8 cellular contexts compared by ENCODE assay signal in genomic region chr3:48609088-48610005, GRCh38. TPM values are rescaled to one million over a fixed set of nuclear protein-coding genes. Genes with fewer than 3 reads are reported as not detected.
DNase-seq lines count a peak whose midpoint lies in the region; TF ChIP-seq lines count a peak whose summit lies in the region.

UQCRC1 (minus strand) TSS chr3:48609646; CDS start chr3:48609620, 26 bp downstream.

- H3K9me3 ChIP-seq in SK-N-SH = no peaks in the 10 kb centered on the region

- H3K4me3 ChIP-seq in SK-N-SH (ENCODE audit: low read depth in 2 of 2, low read length in 1 of 2) = peak within 1 kb of the TSS; percentile 77 to 96

- H3K4me2 ChIP-seq in SK-N-SH = peak within 1 kb of the TSS; percentile 98

- peaks cover 47% of the 10 kb centered on the region for H3K79me2 ChIP-seq in SK-N-SH (ENCODE audit: insufficient read depth)

- peaks cover 5 to 7% of the 10 kb centered on the region in 2 experiments; a peak in 3 of 4 replicates for H3K4me1 ChIP-seq in SK-N-SH (ENCODE audit: control insufficient read depth in 1 of 2, insufficient read depth in 2 of 2, low read depth in 1 of 2, low read length in 1 of 2)

- no peak for TF ChIP-seq EP300 in SK-N-SH (IDR thresholded peaks at IDR 0.05; ENCODE audit: borderline replicate concordance in 1 of 2, low read depth in 1 of 2, low read length in 1 of 2)

- H3K36me3 Mint-ChIP-seq in HFFc6 (ENCODE audit: low read depth) = peaks cover 12% of the 10 kb centered on the region
- H3K36me3 Mint-ChIP-seq in activated naive CD4-positive, alpha-beta T cell treated with anti-CD3 and anti-CD28 coated beads, Interleukin-2, amount 50 U/mL, for 24 hours = peaks cover 6% of the 10 kb centered on the region

- peaks cover 19 to 36% of the 10 kb centered on the region in 2 experiments for H3K36me3 ChIP-seq in SK-N-SH (replicated peaks in 1 of 2; ENCODE audit: control insufficient read depth in 1 of 2, insufficient read depth in 2 of 2, low read length in 1 of 2)

- peaks cover 22% of the 10 kb centered on the region for H3K4me1 Mint-ChIP-seq in HFFc6 (ENCODE audit: low read depth)
- H3K4me1 Mint-ChIP-seq in activated naive CD4-positive, alpha-beta T cell treated with anti-CD3 and anti-CD28 coated beads, Interleukin-2, amount 50 U/mL, for 24 hours = peaks cover 16% of the 10 kb centered on the region

- peak within 1 kb of the TSS; percentile 88; the same call in 1 of the 2 replicates for H2AFZ ChIP-seq in SK-N-SH (ENCODE audit: low read depth)

- H3K9me3 Mint-ChIP-seq in HFFc6 = no peaks in the 10 kb centered on the region
- H3K9me3 Mint-ChIP-seq in activated naive CD4-positive, alpha-beta T cell treated with anti-CD3 and anti-CD28 coated beads, Interleukin-2, amount 50 U/mL, for 24 hours = no peaks in the 10 kb centered on the region

- H3K27me3 Mint-ChIP-seq in HFFc6 (ENCODE audit: insufficient read depth) = peaks cover 3% of the 10 kb centered on the region; the same call in 1 of the 2 replicates
- H3K27me3 Mint-ChIP-seq in activated naive CD4-positive, alpha-beta T cell treated with anti-CD3 and anti-CD28 coated beads, Interleukin-2, amount 50 U/mL, for 24 hours = no peaks in the 10 kb centered on the region

- peak within 1 kb of the TSS; percentile 98 for H3K4me3 Mint-ChIP-seq in HFFc6
- peak within 1 kb of the TSS; percentile 99 for H3K4me3 Mint-ChIP-seq in activated naive CD4-positive, alpha-beta T cell treated with anti-CD3 and anti-CD28 coated beads, Interleukin-2, amount 50 U/mL, for 24 hours

- peak; percentile 68 for TF ChIP-seq CTCF in GM10248 (IDR thresholded peaks at IDR 0.05; ENCODE audit: control extremely low read depth, extremely low read depth, low read depth, missing control alignments)
- peak; percentile 80 for TF ChIP-seq CTCF in HFFc6 (IDR thresholded peaks at IDR 0.05)
- TF ChIP-seq CTCF in SK-N-SH (IDR thresholded peaks at IDR 0.05) = peak; percentile 64

- peak; percentile 57 for TF ChIP-seq RAD21 in SK-N-SH (IDR thresholded peaks at IDR 0.05; ENCODE audit: low read length)

- WGBS in SK-N-SH (ENCODE audit: low lambda C conversion rate) = 9% methylated on average over 35 of the region's 86 CpGs

- POLR2A ChIA-PET in GM10248 (lab: Yijun Ruan, JAX) (no interaction called here), SK-N-SH (lab: Yijun Ruan, JAX) (interaction anchor here (0.6 to 1.0 kb wide), 3 partner anchors 20 to 54 kb away, joined by 3 to 4 read pairs (median 3); partner anchors contain the start of gene SLC26A6)

- no peaks in the 10 kb centered on the region for H3K9me2 ChIP-seq in SK-N-SH

- H3F3A ChIP-seq in SK-N-SH (replicated peaks; ENCODE audit: insufficient read depth) = peaks cover 5% of the 10 kb centered on the region

- DNase-seq in GM10248 (ENCODE audit: extremely low spot score) (peak; percentile 99), HFFc6 (peak; percentile 91), NAMALWA (ENCODE audit: low spot score) (peak; percentile 87), SK-N-SH (peak; percentile 98), globus pallidus (ENCODE audit: low spot score) (peak; percentile 90), occipital lobe (lab: John Stamatoyannopoulos, UW) (peak; percentile 83)

- peak within 1 kb of the TSS; percentile 87 for H3K9ac ChIP-seq in SK-N-SH

- peak within 1 kb of the TSS; percentile 51 to 78; a peak in 2 of 4 replicates for H3K27ac ChIP-seq in SK-N-SH (ENCODE audit: low read depth in 2 of 2, low read length in 1 of 2)
- peak within 1 kb of the TSS; percentile 78 for H3K27ac ChIP-seq in temporal lobe (ENCODE audit: low read depth, low read length)

- H3K27me3 ChIP-seq in SK-N-SH (ENCODE audit: insufficient read depth) = no peaks in the 10 kb centered on the region

- H4K20me1 ChIP-seq in SK-N-SH (ENCODE audit: insufficient read depth) = no peaks in the 10 kb centered on the region

- CTCF ChIA-PET in GM10248 (lab: Yijun Ruan, JAX) (interaction anchor here (0.7 to 2.9 kb wide), 4 partner anchors 12 to 408 kb away, joined by 3 to 12 read pairs (median 3); partner anchors contain the start of gene SLC26A6), SK-N-SH (lab: Yijun Ruan, JAX) (interaction anchor here (1.0 to 4.6 kb wide), 7 partner anchors 11 to 151 kb away, joined by 3 to 40 read pairs (median 4); partner anchors contain the start of gene SLC26A6)

- H3K27ac Mint-ChIP-seq in HFFc6 = peak within 1 kb of the TSS; percentile 92
- peak within 1 kb of the TSS; percentile 99 for H3K27ac Mint-ChIP-seq in activated naive CD4-positive, alpha-beta T cell treated with anti-CD3 and anti-CD28 coated beads, Interleukin-2, amount 50 U/mL, for 24 hours

TF ChIP-seq in SK-N-SH, 30 proteins besides CTCF, POLR2A, EP300 and RAD21:
- TF ChIP-seq YY1 (IDR thresholded peaks at IDR 0.05; ENCODE audit: low read depth) (peak; percentile 95), TAF1 (IDR thresholded peaks at IDR 0.05; ENCODE audit: borderline replicate concordance, low read depth, low read length) (peak; percentile 86), USF1 (IDR thresholded peaks at IDR 0.05; ENCODE audit: borderline replicate concordance, low read depth) (no peak), SMC3 (IDR thresholded peaks at IDR 0.05; ENCODE audit: low read depth, low read length) (peak; percentile 66), MXI1 (IDR thresholded peaks at IDR 0.05; ENCODE audit: low read depth, low read length) (peak; percentile 46; the same call in 1 of the 2 replicates), MAX (IDR thresholded peaks at IDR 0.05; ENCODE audit: low read depth) (peak; percentile 64; the same call in 1 of the 2 replicates), MEF2A (IDR thresholded peaks at IDR 0.05; ENCODE audit: borderline replicate concordance, low read depth) (no peak), PBX3 (IDR thresholded peaks at IDR 0.05) (no peak), RCOR1 (IDR thresholded peaks at IDR 0.05; ENCODE audit: low read length) (peak; percentile 65), NRF1 (IDR thresholded peaks at IDR 0.05; ENCODE audit: low read depth, low read length) (peak; percentile 91), POLR2AphosphoS5 (IDR thresholded peaks at IDR 0.05; ENCODE audit: low read depth, low read length) (peak; percentile 84)

RNA-seq across cellular contexts. Expression of gene UQCRC1, which starts in this region (rescaled TPM):
- total RNA-seq in HFFc6 (2021; fragmentation: NEBNext Ultra II Directional; extraction: Animal tissue kit (Norgen Biotek cat#: 25700)) = 100 to 1,000 TPM; 254 to 322 (median 276) TPM
- polyA plus RNA-seq in SK-N-SH (2012; rRNA removed) = 284 and 317 TPM in 2 replicates
- 160 and 244 TPM in 2 replicates for polyA plus RNA-seq in SK-N-SH (2012; cell fraction: cytosol; rRNA removed)
- 311 and 334 TPM in 2 replicates for polyA plus RNA-seq in SK-N-SH (2012; cell fraction: nucleus; rRNA removed)
- total RNA-seq in occipital lobe = 124 TPM
- total RNA-seq in temporal lobe = 102 TPM

Comparison
In these comparisons a context has a peak if more than half of its experiments do, and no peak if none do; other contexts are left out.
1. Peak in every context shown above with its lines: DNase-seq, H3K4me3 ChIP-seq and H3K27ac ChIP-seq.